In the genomic region with DNA sequence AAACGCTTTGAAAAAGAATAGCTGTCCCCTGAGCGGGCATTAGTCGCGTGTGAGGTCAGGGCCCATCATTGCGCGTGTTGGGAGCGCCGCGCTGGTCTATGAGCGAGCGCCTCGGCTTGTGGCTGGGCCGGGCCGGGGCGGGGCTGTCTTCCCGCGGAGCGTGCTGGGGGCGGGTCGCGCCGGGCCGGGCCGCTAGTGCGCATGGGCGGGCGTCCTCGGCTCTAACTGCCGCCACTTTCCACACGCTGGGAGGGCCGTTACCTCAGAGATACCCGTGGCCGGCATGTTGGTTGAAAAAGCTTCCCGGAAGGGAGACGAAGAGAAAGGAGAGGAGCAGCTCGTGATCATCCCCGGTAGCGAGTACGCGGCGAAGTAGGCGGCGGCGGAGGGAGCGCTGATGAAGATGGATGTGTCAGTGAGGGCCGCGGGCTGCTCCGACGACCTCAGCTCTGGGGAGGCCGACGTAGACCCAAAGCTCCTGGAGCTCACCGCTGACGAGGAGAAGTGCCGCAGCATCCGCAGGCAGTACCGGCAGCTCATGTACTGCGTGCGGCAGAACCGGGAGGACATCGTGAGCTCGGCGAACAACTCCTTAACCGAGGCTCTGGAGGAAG, we compare ENCODE assay signal across 8 cellular contexts. TPM values are rescaled to one million over a fixed set of nuclear protein-coding genes. Genes with fewer than 3 reads are reported as not detected.
A peak's percentile ranks its signal among the peaks of the same experiment; 100 is the strongest.
DNase-seq lines count a peak whose midpoint lies in the region; ATAC-seq and TF ChIP-seq lines count a peak whose summit lies in the region.

Gene EID3 (plus strand): TSS at position 202 of the 614 bp plus-strand sequence. CDS start 196 bp downstream, at position 398.

- peak within 1 kb of the TSS; percentile 43 to 65 (median 56) for H3K4me3 ChIP-seq in BLaER1 treated with 17β-estradiol and CSF1 and Interleukin-3, amounts not matched to agents 10 nM and 100 nM
- peak within 1 kb of the TSS; percentile 37 for H3K4me3 ChIP-seq in MG63
- H3K4me3 ChIP-seq in fibroblast of lung (replicated peaks in 1 of 4; ENCODE audit: control extremely low read depth in 1 of 4, insufficient read depth in 1 of 4, low read depth in 3 of 4, low read length in 4 of 4): peak within 1 kb of the TSS; percentile 27 to 59 (median 52)

- H2AFZ ChIP-seq in fibroblast of lung (ENCODE audit: low read length): no peak within 1 kb of the TSS

- H3K4me1 ChIP-seq in BLaER1 treated with 17β-estradiol and CSF1 and Interleukin-3, amounts not matched to agents 10 nM and 100 nM: peaks cover 55 to 75% (median 67%) of the 10 kb centered on the region in 10 experiments
- peaks cover 11% of the 10 kb centered on the region for H3K4me1 ChIP-seq in fibroblast of lung (ENCODE audit: control insufficient read depth, extremely low read depth, insufficient read depth, low read length)

- H3K4me3 Mint-ChIP-seq in activated T-helper 17 cell treated with anti-CD3 and anti-CD28 coated beads, Interleukin-2, amount 50 U/mL, for 72 hours: peak within 1 kb of the TSS; percentile 92

- H3K27ac Mint-ChIP-seq in activated T-helper 17 cell treated with anti-CD3 and anti-CD28 coated beads, Interleukin-2, amount 50 U/mL, for 72 hours: peak within 1 kb of the TSS; percentile 84

- TF ChIP-seq CTCF in fibroblast of lung (conservative IDR thresholded peaks at IDR 0.05 in 1 of 2, IDR thresholded peaks at IDR 0.05 in 1 of 2; ENCODE audit: low read depth in 1 of 2, low read length in 2 of 2): no peak

- H3K9ac ChIP-seq in BLaER1 treated with 17β-estradiol and CSF1 and Interleukin-3, amounts not matched to agents 10 nM and 100 nM: peak within 1 kb of the TSS; percentile 42 to 74 (median 66); a peak in 21 of 22 replicates
- H3K9ac ChIP-seq in fibroblast of lung (ENCODE audit: insufficient read depth, low read length): peak within 1 kb of the TSS; percentile 60

- no peaks in the 10 kb centered on the region for H3K9me3 Mint-ChIP-seq in activated T-helper 17 cell treated with anti-CD3 and anti-CD28 coated beads, Interleukin-2, amount 50 U/mL, for 72 hours

- H3K9me3 ChIP-seq in BLaER1 treated with 17β-estradiol and CSF1 and Interleukin-3, amounts not matched to agents 10 nM and 100 nM (replicated peaks in 1 of 11): no peaks in the 10 kb centered on the region; a peak in 1 of 22 replicates
- H3K9me3 ChIP-seq in MG63: no peaks in the 10 kb centered on the region
- no peaks in the 10 kb centered on the region for H3K9me3 ChIP-seq in fibroblast of lung (ENCODE audit: control insufficient read depth, insufficient read depth, low read depth, low read length)

- H3K27me3 Mint-ChIP-seq in activated T-helper 17 cell treated with anti-CD3 and anti-CD28 coated beads, Interleukin-2, amount 50 U/mL, for 72 hours: no peaks in the 10 kb centered on the region

- peaks cover 95% of the 10 kb centered on the region for H3K79me2 ChIP-seq in fibroblast of lung (ENCODE audit: control insufficient read depth, insufficient read depth, low read length)

- peak within 1 kb of the TSS in 10 of 11 experiments; percentile 47 to 78 (median 68); a peak in 21 of 22 replicates for H3K27ac ChIP-seq in BLaER1 treated with 17β-estradiol and CSF1 and Interleukin-3, amounts not matched to agents 10 nM and 100 nM
- peak within 1 kb of the TSS; percentile 81 for H3K27ac ChIP-seq in fibroblast of lung (ENCODE audit: insufficient read depth, low read length)

- peaks cover 34% of the 10 kb centered on the region for H3K4me1 Mint-ChIP-seq in activated T-helper 17 cell treated with anti-CD3 and anti-CD28 coated beads, Interleukin-2, amount 50 U/mL, for 72 hours

- ATAC-seq in GM21381 (IDR thresholded peaks at IDR 0.05; ENCODE audit: unreplicated experiment): peak; percentile 90
- peak; percentile 98 for ATAC-seq in activated T-helper 17 cell treated with anti-CD3 and anti-CD28 coated beads, Interleukin-2, amount 50 U/mL, for 72 hours (replicated peaks)

- H4K20me1 ChIP-seq in BLaER1 treated with 17β-estradiol and CSF1 and Interleukin-3, amounts not matched to agents 10 nM and 100 nM: peaks cover 81 to 100% (median 100%) of the 10 kb centered on the region in 11 experiments; a peak in 21 of 22 replicates
- peaks cover 15% of the 10 kb centered on the region for H4K20me1 ChIP-seq in fibroblast of lung (ENCODE audit: control insufficient read depth, extremely low read depth, insufficient read depth, low read length)

- H3K36me3 Mint-ChIP-seq in activated T-helper 17 cell treated with anti-CD3 and anti-CD28 coated beads, Interleukin-2, amount 50 U/mL, for 72 hours (ENCODE audit: low read depth): peaks cover 93% of the 10 kb centered on the region

- H3K27me3 ChIP-seq in BLaER1 treated with 17β-estradiol and CSF1 and Interleukin-3, amounts not matched to agents 10 nM and 100 nM: no peaks in the 10 kb centered on the region
- H3K27me3 ChIP-seq in MG63 (no peaks in the 10 kb centered on the region), fibroblast of lung (ENCODE audit: control insufficient read depth, insufficient read depth, low read length) (no peaks in the 10 kb centered on the region)

- H3K4me2 ChIP-seq in BLaER1 treated with 17β-estradiol and CSF1 and Interleukin-3, amounts not matched to agents 10 nM and 100 nM: peak within 1 kb of the TSS; percentile 76 to 88 (median 83)
- peak within 1 kb of the TSS; percentile 85 for H3K4me2 ChIP-seq in fibroblast of lung (ENCODE audit: extremely low read depth, insufficient read depth, low read length)

- peak; percentile 90 for DNase-seq in MG63
- DNase-seq in fibroblast of lung (ENCODE audit: low read depth in 2 of 2): peak; percentile 75 to 81
- DNase-seq in myocyte (ENCODE audit: low read depth): peak; percentile 65
- peak; percentile 78 for DNase-seq in stimulated activated CD8-positive, alpha-beta memory T cell treated with anti-CD3 and anti-CD28 coated beads, Interleukin-7, amount 100 ng/mL, for 24 hours (ENCODE audit: low read depth)
- DNase-seq in D341Med (ENCODE audit: low spot score): no peak

- peaks cover 23 to 98% (median 82%) of the 10 kb centered on the region in 11 experiments for H3K36me3 ChIP-seq in BLaER1 treated with 17β-estradiol and CSF1 and Interleukin-3, amounts not matched to agents 10 nM and 100 nM
- H3K36me3 ChIP-seq in MG63 (peaks cover 88% of the 10 kb centered on the region), fibroblast of lung (ENCODE audit: control insufficient read depth, insufficient read depth, low read length) (no peaks in the 10 kb centered on the region)

RNA-seq across cellular contexts. Expression of gene EID3, which starts in this region (rescaled TPM):
- 6.0 and 6.8 TPM in 2 replicates for total RNA-seq in MG63 (2014; rRNA removed; shearing (Covaris generic); ENCODE audit: low replicate concordance)
- total RNA-seq in activated T-helper 17 cell treated with anti-CD3 and anti-CD28 coated beads, Interleukin-2, amount 50 U/mL, for 72 hours: 1 to 10 TPM; 3.0 to 7.3 TPM
- total RNA-seq in fibroblast of lung: 8.2 and 18.0 TPM in 2 replicates
- polyA plus RNA-seq in fibroblast of lung: 2.3 and 3.5 TPM in 2 replicates
- 1.4 and 2.9 TPM in 2 replicates for polyA plus RNA-seq in fibroblast of lung (2012)
- polyA minus RNA-seq in fibroblast of lung (ENCODE audit: low replicate concordance): 0.37 TPM in 1 of 2 replicates, not detected in the other
- 0.88 and 1.7 TPM in 2 replicates for total RNA-seq in myocyte
- polyA plus RNA-seq in myocyte (2012): 1.1 TPM
